In the genomic region with DNA sequence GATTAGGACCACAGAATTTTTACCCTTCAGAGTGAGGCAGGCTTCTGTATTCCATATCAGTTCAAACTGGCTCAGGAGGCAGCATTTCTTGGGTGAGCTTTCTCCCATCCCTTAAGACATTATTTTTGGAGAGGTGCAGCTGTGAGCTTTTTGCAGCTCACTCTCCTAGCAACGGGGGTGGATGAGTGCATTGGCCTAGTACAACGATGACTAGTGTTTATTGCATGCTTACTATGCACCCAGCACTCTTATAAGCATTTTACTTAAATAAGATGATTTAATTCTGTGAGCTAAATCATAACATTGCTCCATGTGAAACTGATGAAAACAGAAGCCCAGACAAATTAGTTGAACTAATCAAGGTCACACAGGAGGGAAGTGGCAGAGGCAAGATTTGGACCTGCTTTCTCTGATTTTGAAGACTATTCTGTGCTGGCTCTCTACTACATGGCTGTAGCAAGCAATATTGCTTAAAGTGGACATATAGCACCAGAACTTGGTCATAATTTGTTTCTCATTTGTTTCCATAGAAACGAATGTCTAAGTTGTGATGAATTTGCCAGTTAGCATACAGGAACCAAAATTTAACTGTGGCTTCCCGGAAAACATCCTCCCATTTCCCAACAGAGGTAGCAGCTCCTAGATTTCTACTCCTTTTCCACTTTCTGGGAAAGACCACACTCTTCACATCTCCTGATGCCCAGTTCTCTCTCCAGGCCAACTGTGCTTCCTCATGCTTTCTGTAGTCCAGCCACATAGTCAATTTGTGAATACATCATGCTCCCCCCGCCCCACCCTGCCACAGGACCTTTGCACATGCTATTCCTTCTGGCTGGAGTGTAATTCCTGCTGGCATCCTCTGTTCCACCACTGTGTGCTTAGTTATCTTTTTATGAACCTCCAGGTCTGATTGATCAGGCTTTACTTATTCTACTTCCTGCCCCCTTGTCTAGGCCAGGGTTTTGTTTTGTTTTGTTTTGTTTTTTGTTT, we compare ENCODE assay signal across 18 cellular contexts.
DNase-seq lines count a peak whose midpoint lies in the region; TF ChIP-seq lines count a peak whose summit lies in the region.
"Had no signal": no experiment of that assay in that cellular context is flagged by ENCODE, and none has a peak within 500 bp of the region (broad histone marks: within the 10 kb centered on the region; RNA-seq: fewer than 3 reads in every experiment).

No MANE protein-coding gene starts in this region.

- no peak overlapping the region for H4K5ac ChIP-seq in H9 (ENCODE audit: insufficient read length, low read depth, low read length)

- no peak overlapping the region for H2AK5ac ChIP-seq in H9 (ENCODE audit: insufficient read length, low read length)

- no peak overlapping the region for H2BK120ac ChIP-seq in H9 (ENCODE audit: low read depth, low read length, poor library complexity, severe bottlenecking)

- H3K18ac ChIP-seq in H9 (ENCODE audit: insufficient read length, low read depth, low read length): no peak overlapping the region

- H2BK20ac ChIP-seq in H9 (ENCODE audit: low read depth, low read length, poor library complexity, severe bottlenecking): no peak overlapping the region

- H4K8ac ChIP-seq in H9 (replicated peaks; ENCODE audit: insufficient read length, low read depth, low read length): no peak overlapping the region

- H3K27ac Mint-ChIP-seq in H9: peak overlapping the region in 2 of 3 experiments; percentile 52 to 59; a peak in 2 of 7 replicates
- H3K27ac Mint-ChIP-seq: activated naive CD4-positive, alpha-beta T cell treated with anti-CD3 and anti-CD28 coated beads, Interleukin-2, amount 10 ng/mL, durations not matched to agents 7 days and 5 days; T-helper 2 cell treated with Interferon-gamma antibody and Interleukin-4, amounts not matched to agents 5 μg/mL and 100 μg/mL, for 36 hours had no signal

- no peak overlapping the region for H2BK15ac ChIP-seq in H9 (ENCODE audit: low read depth, low read length)

- no peak overlapping the region for H3K56ac ChIP-seq in H9 (ENCODE audit: insufficient read length, low read depth, low read length)

- no peak overlapping the region for H2BK5ac ChIP-seq in H9 (ENCODE audit: insufficient read length, low read length)

- no peak overlapping the region for H3K23ac ChIP-seq in H9 (ENCODE audit: insufficient read length, low read depth, low read length)

- H3K4me3 Mint-ChIP-seq in H9: no peak overlapping the region
- H3K4me3 Mint-ChIP-seq: activated naive CD4-positive, alpha-beta T cell treated with anti-CD3 and anti-CD28 coated beads, Interleukin-2, amount 10 ng/mL, durations not matched to agents 7 days and 5 days; CD8-positive, alpha-beta memory T cell; T-helper 2 cell treated with Interferon-gamma antibody and Interleukin-4, amounts not matched to agents 5 μg/mL and 100 μg/mL, for 36 hours had no signal

- peaks cover 0 to 4% of the 10 kb centered on the region in 2 experiments; a peak in 2 of 4 replicates for H3K4me1 Mint-ChIP-seq in H9
- H3K4me1 Mint-ChIP-seq: CD8-positive, alpha-beta memory T cell had no signal

- H3K4ac ChIP-seq in H9 (ENCODE audit: low read depth, low read length): no peak overlapping the region

- no peak for TF ChIP-seq CTCF in H9 (conservative IDR thresholded peaks at IDR 0.05)
- TF ChIP-seq CTCF in fibroblast of the aortic adventitia (IDR thresholded peaks at IDR 0.05; ENCODE audit: insufficient read depth, low read length): no peak

- H4K91ac ChIP-seq in H9 (ENCODE audit: insufficient read length, low read depth, low read length): no peak overlapping the region

- H3K23me2 ChIP-seq in H9 (ENCODE audit: insufficient read length, low read depth, low read length, poor library complexity, severe bottlenecking): no peaks in the 10 kb centered on the region

- H3K27ac ChIP-seq in H9 (ENCODE audit: insufficient read length, low read depth, low read length): no peak overlapping the region
- H3K27ac ChIP-seq: heart left ventricle, psoas muscle, suprapubic skin had no signal

- H2AFZ ChIP-seq in H9 (ENCODE audit: low read length): no peak overlapping the region

- no peak overlapping the region for H3K14ac ChIP-seq in H9 (ENCODE audit: insufficient read depth, low read length)

- no peaks in the 10 kb centered on the region; a peak in 1 of 7 replicates for H3K36me3 Mint-ChIP-seq in H9 (ENCODE audit: insufficient read depth in 1 of 3, low read depth in 3 of 3)
- H3K36me3 Mint-ChIP-seq: activated naive CD4-positive, alpha-beta T cell treated with anti-CD3 and anti-CD28 coated beads, Interleukin-2, amount 10 ng/mL, durations not matched to agents 7 days and 5 days; CD8-positive, alpha-beta memory T cell had no signal

- DNase-seq in H9 (no peak), anterior cingulate cortex (lab: John Stamatoyannopoulos, UW) (peak in 31 of 58 donors; percentile 2 to 77 (median 15)), fibroblast of the aortic adventitia (ENCODE audit: low read depth) (peak; percentile 56), OCI-M2 (lab: John Stamatoyannopoulos, UW; ENCODE audit: unreplicated experiment) (no peak), DMS79 (lab: John Stamatoyannopoulos, UW) (no peak), NCI-H1417 (lab: John Stamatoyannopoulos, UW) (no peak), NCI-H524 treated with DMSO at 0.1 percent for 48 hours (lab: John Stamatoyannopoulos, UW) (no peak)
- DNase-seq: activated CD4-positive, alpha-beta T cell treated with anti-CD3 and anti-CD28 coated beads for 1 hour; activated naive CD4-positive, alpha-beta T cell treated with anti-CD3 and anti-CD28 coated beads, Interleukin-2, amount 10 ng/mL, durations not matched to agents 7 days and 5 days; CD8-positive, alpha-beta memory T cell; heart left ventricle; NCI-H2107; NCI-H82; psoas muscle; stimulated activated CD4-positive, alpha-beta T cell treated with anti-CD3 and anti-CD28 coated beads, Interleukin-15, amount 100 ng/mL, for 24 hours had no signal

- H3K27me3 Mint-ChIP-seq in H9 (ENCODE audit: low read depth): no peaks in the 10 kb centered on the region

- no peaks in the 10 kb centered on the region for H3K27me3 ChIP-seq in H9 (ENCODE audit: insufficient read depth, low read length)
- no peaks in the 10 kb centered on the region for H3K27me3 ChIP-seq in skeletal muscle satellite cell (ENCODE audit: control insufficient read depth, insufficient read depth, low read length)
- H3K27me3 ChIP-seq: heart left ventricle, suprapubic skin had no signal

- WGBS in H9 (ENCODE audit: extremely low coverage, insufficient read length, low lambda C conversion rate): no CpG with 5 or more reads among the region's 5 CpGs

- no peaks in the 10 kb centered on the region for H3K79me2 ChIP-seq in H9 (ENCODE audit: insufficient read depth, low read length)

- H3K4me3 ChIP-seq in fibroblast of the aortic adventitia (ENCODE audit: low read depth, low read length) (no peak overlapping the region), skeletal muscle satellite cell (ENCODE audit: low read length) (no peak overlapping the region)
- H3K4me3 ChIP-seq: heart left ventricle, psoas muscle, suprapubic skin had no signal

- H2BK12ac ChIP-seq in H9 (ENCODE audit: insufficient read length, low read depth, low read length): no peak overlapping the region

- H3K9me3 ChIP-seq in H9 (ENCODE audit: control insufficient read depth, low read depth, low read length) (no peaks in the 10 kb centered on the region), skeletal muscle satellite cell (replicated peaks; ENCODE audit: low read length) (no peaks in the 10 kb centered on the region)
- H3K9me3 ChIP-seq: heart left ventricle, psoas muscle, suprapubic skin had no signal

- no peaks in the 10 kb centered on the region; a peak in 2 of 5 replicates for H3K9me3 Mint-ChIP-seq in H9
- H3K9me3 Mint-ChIP-seq: activated naive CD4-positive, alpha-beta T cell treated with anti-CD3 and anti-CD28 coated beads, Interleukin-2, amount 10 ng/mL, durations not matched to agents 7 days and 5 days; T-helper 2 cell treated with Interferon-gamma antibody and Interleukin-4, amounts not matched to agents 5 μg/mL and 100 μg/mL, for 36 hours had no signal

- no peaks in the 10 kb centered on the region for H4K20me1 ChIP-seq in H9 (ENCODE audit: control insufficient read depth, insufficient read depth, insufficient read length)

- H3K9ac ChIP-seq in H9 (ENCODE audit: extremely low read depth, insufficient read length, low read length) (no peak overlapping the region), skeletal muscle satellite cell (ENCODE audit: low read depth, low read length) (peak overlapping the region; percentile 18)

- H3K4me2 ChIP-seq in H9 (ENCODE audit: insufficient read depth, insufficient read length, low read length) (no peak overlapping the region), skeletal muscle satellite cell (ENCODE audit: low read length) (peak overlapping the region; percentile 11)

- H3K4me1 ChIP-seq in H9 (ENCODE audit: insufficient read depth, low read length) (no peaks in the 10 kb centered on the region), skeletal muscle satellite cell (ENCODE audit: control insufficient read depth, insufficient read depth, low read length) (peaks cover 23% of the 10 kb centered on the region)
- H3K4me1 ChIP-seq: heart left ventricle, psoas muscle, suprapubic skin had no signal

- no peak overlapping the region for H3T11ph ChIP-seq in H9 (ENCODE audit: low read length)

- no peaks in the 10 kb centered on the region for H3K36me3 ChIP-seq in skeletal muscle satellite cell (ENCODE audit: insufficient read depth, low read length)
- H3K36me3 ChIP-seq: heart left ventricle, suprapubic skin had no signal

- H3K79me1 ChIP-seq in H9 (ENCODE audit: insufficient read depth, low read depth, low read length, poor library complexity, severe bottlenecking): no peaks in the 10 kb centered on the region

Comparison
In these comparisons a context has a peak if more than half of its experiments do, and no peak if none do; other contexts are left out.
1. DNase-seq: peak in anterior cingulate cortex (31 of 58) and fibroblast of the aortic adventitia (single experiment); none in H9 (single experiment), OCI-M2 (single experiment), DMS79 (single experiment), NCI-H1417 (0 of 3) and NCI-H524 treated with DMSO at 0.1 percent for 48 hours (single experiment).